ENCODE assay signal across 10 cellular contexts in genomic region chr5:161009817-161010216, GRCh38.
A peak's percentile ranks its signal among the peaks of the same experiment; 100 is the strongest.
ATAC-seq and TF ChIP-seq lines count a peak whose summit lies in the region.
"Had no signal": no experiment of that assay in that cellular context is flagged by ENCODE, and none has a peak within 500 bp of the region (broad histone marks: within the 10 kb centered on the region; RNA-seq: fewer than 3 reads in every experiment).

No MANE protein-coding gene starts in this region.

- no peak overlapping the region for H3K27ac ChIP-seq in HEK293 (ENCODE audit: extremely low read depth, low read depth, low read length)
- H3K27ac ChIP-seq: 22Rv1; A549; BLaER1; BLaER1 treated with 17β-estradiol and CSF1 and Interleukin-3, amounts not matched to agents 10 nM and 100 nM; C4-2B had no signal

- H3K36me3 ChIP-seq in HEK293 (ENCODE audit: control insufficient read depth in 2 of 2, insufficient read depth in 1 of 2, low read length in 2 of 2): no peaks in the 10 kb centered on the region
- H3K36me3 ChIP-seq: BE2C; BLaER1; BLaER1 treated with 17β-estradiol and CSF1 and Interleukin-3, amounts not matched to agents 10 nM and 100 nM had no signal

- no peak for TF ChIP-seq CTCF in HEK293 (tag by site-specific recombination; IDR thresholded peaks at IDR 0.05)

- POLR2A ChIA-PET in HEK293 (lab: Yijun Ruan, JAX): no interaction called here

- no peak overlapping the region for H3K4me3 ChIP-seq in HEK293 (ENCODE audit: low read depth, low read length)
- H3K4me3 ChIP-seq: A549; BLaER1; BLaER1 treated with 17β-estradiol and CSF1 and Interleukin-3, amounts not matched to agents 10 nM and 100 nM had no signal

- CTCF ChIA-PET in HEK293 (lab: Yijun Ruan, JAX): no interaction called here

- H3K9me3 ChIP-seq in HEK293 (ENCODE audit: control insufficient read depth, insufficient read depth, low read depth, low read length): no peaks in the 10 kb centered on the region
- H3K9me3 ChIP-seq: A549, BE2C, Caco-2 had no signal

- ATAC-seq in HG02852 (IDR thresholded peaks at IDR 0.05; ENCODE audit: unreplicated experiment): no peak
- ATAC-seq: A549; CD8-positive, alpha-beta T cell had no signal

- no peaks in the 10 kb centered on the region for H3K4me1 ChIP-seq in HEK293 (ENCODE audit: control insufficient read depth, insufficient read depth, low read length)
- H3K4me1 ChIP-seq: A549; BE2C; BLaER1; BLaER1 treated with 17β-estradiol and CSF1 and Interleukin-3, amounts not matched to agents 10 nM and 100 nM; Caco-2 had no signal

TF ChIP-seq in HEK293, 187 proteins besides CTCF, POLR2A, EP300 and RAD21:
- TF ChIP-seq SP3 (tag by site-specific recombination; IDR thresholded peaks at IDR 0.05) (no peak), ZNF292 (tag by site-specific recombination; IDR thresholded peaks at IDR 0.05; ENCODE audit: borderline replicate concordance, low read depth) (no peak), YY2 (tag by site-specific recombination; IDR thresholded peaks at IDR 0.05) (no peak), HOXA7 (CRISPR knock-in tag; IDR thresholded peaks at IDR 0.05; ENCODE audit: borderline replicate concordance) (no peak), ZNF677 (tag by site-specific recombination; IDR thresholded peaks at IDR 0.05) (no peak), ZNF175 (tag by site-specific recombination; IDR thresholded peaks at IDR 0.05) (no peak), ZNF423 (tag by site-specific recombination; IDR thresholded peaks at IDR 0.05) (no peak), SCRT2 (tag by site-specific recombination; IDR thresholded peaks at IDR 0.05) (peak; percentile 77), KLF1 (tag by site-specific recombination; IDR thresholded peaks at IDR 0.05) (no peak), SCRT1 (tag by site-specific recombination; IDR thresholded peaks at IDR 0.05; ENCODE audit: borderline replicate concordance) (peak; percentile 51; the same call in 1 of the 2 replicates), ZNF302 (tag by site-specific recombination; IDR thresholded peaks at IDR 0.05; ENCODE audit: low read depth) (no peak), ZNF157 (tag by site-specific recombination; IDR thresholded peaks at IDR 0.05) (no peak)
TF ChIP-seq in HEK293: peak in this region for 2.
